Comparison of ENCODE assay signal across 1 cellular context in the genomic region with DNA sequence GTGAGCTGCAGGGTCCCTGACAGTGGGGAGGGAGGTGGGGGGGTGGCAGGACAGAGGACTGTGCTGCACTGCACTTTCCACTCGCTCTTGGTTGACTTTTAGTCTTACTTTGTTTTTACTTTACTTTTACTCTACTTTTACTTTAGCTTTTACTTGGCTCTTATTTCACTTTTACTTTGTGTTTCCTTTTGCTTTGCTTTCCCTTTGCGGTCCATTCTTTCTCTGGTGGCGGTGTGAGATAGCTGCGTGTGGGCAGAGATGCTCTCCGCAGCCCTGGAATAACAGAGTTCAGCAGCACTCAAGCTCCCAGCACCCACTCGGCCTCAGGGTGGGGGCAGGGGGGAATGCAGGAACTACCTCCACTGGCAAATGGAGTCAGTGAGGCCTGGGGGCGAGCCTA.
TF ChIP-seq lines count a peak whose summit lies in the region.

No MANE protein-coding gene starts in this region.

TF ChIP-seq in H1, 55 proteins besides CTCF, POLR2A, EP300 and RAD21:
- no peak for TF ChIP-seq JUND (IDR thresholded peaks at IDR 0.05; ENCODE audit: low read length)
- TF ChIP-seq SP4 (IDR thresholded peaks at IDR 0.05; ENCODE audit: low read length): no peak
- TF ChIP-seq ZNF274 (IDR thresholded peaks at IDR 0.05; ENCODE audit: borderline replicate concordance, extremely low read depth, low read length): no peak
- TF ChIP-seq ASH2L (IDR thresholded peaks at IDR 0.05; ENCODE audit: low read length): no peak
- no peak for TF ChIP-seq FOSL1 (IDR thresholded peaks at IDR 0.05; ENCODE audit: insufficient read depth, low read depth, low read length)
